In the genomic region with DNA sequence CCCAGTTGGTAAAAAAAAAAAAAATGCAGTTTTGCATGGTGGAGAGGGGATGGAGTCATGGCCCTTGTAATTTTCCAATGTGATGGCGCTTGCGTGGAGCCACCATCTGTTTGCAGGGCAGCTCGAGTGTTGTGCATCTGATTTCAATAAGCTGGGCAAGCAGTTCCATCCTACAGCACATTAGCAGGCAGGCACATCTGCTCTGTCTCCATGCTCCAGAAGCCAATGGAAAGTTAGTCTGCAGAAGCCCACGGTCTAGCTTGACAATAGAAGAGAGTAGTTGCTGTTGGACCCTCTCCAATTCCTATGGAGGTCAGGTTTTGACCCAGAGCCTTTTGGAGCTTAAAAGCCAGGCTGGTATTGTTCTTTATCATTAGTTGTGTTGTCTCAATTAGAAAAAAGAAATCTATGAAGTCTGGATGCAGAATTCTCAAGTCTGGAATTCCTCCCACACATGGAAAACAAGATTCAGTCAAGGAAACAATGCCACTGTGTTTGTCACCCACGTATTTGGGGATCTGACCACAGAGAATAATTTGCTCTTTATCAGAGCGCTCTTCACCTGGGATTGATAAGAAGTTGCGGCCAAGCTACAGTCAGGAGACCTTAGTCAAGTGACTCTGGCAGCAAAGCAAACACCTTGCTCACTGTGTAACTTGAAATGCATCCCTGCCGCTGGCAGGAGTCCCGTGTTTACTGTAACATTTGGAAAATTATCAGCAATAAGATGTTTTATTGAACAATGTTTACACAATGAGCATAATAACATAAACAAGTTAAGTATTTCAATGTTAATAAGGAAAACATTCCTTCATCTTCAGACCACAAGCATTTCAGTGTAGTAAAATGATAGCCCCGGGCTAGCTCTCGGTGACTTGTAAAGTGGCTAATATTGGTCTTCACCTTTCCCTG, we compare ENCODE assay signal across 17 cellular contexts. TPM values are rescaled to one million over a fixed set of nuclear protein-coding genes. Genes with fewer than 3 reads are reported as not detected.
DNase-seq lines count a peak whose midpoint lies in the region; ATAC-seq, FAIRE-seq and TF ChIP-seq lines count a peak whose summit lies in the region.
"Had no signal": no experiment of that assay in that cellular context is flagged by ENCODE, and none has a peak within 500 bp of the region (broad histone marks: within the 10 kb centered on the region; RNA-seq: fewer than 3 reads in every experiment).

No MANE protein-coding gene starts in this region.

- FAIRE-seq in kidney (lab: Jason Lieb, UNC): no peak
- FAIRE-seq: GM12891, HTR-8/SVneo, keratinocyte had no signal

- CTCF ChIA-PET in activated naive CD4-positive, alpha-beta T cell treated with anti-CD3 and anti-CD28 coated beads for 36 hours (lab: Charles Lee): no interaction called here

- peaks cover 37% of the 10 kb centered on the region for H3K4me1 Mint-ChIP-seq in glutamatergic neuron (ENCODE audit: low read depth, unreplicated experiment)
- H3K4me1 Mint-ChIP-seq in activated naive CD4-positive, alpha-beta T cell treated with anti-CD3 and anti-CD28 coated beads for 36 hours (ENCODE audit: low read depth): no peaks in the 10 kb centered on the region
- H3K4me1 Mint-ChIP-seq: activated naive CD4-positive, alpha-beta T cell treated with anti-CD3 and anti-CD28 coated beads, Interleukin-2, amount 50 U/mL, for 24 hours had no signal

- no peak for TF ChIP-seq CTCF in LNCaP clone FGC (IDR thresholded peaks at IDR 0.05; ENCODE audit: control insufficient read depth, extremely low read depth, insufficient read depth)
- no peak for TF ChIP-seq CTCF in glutamatergic neuron (IDR thresholded peaks at IDR 0.05; ENCODE audit: partially characterized antibody, unreplicated experiment)
- TF ChIP-seq CTCF in kidney (IDR thresholded peaks at IDR 0.05; ENCODE audit: borderline replicate concordance, extremely low read depth, insufficient read depth): no peak

- H3K4me3 ChIP-seq in LNCaP clone FGC (ENCODE audit: low read depth, low read length): no peak overlapping the region
- H3K4me3 ChIP-seq in kidney (ENCODE audit: low read length in 2 of 2): no peak overlapping the region
- H3K4me3 ChIP-seq: breast epithelium, SK-N-MC, suprapubic skin had no signal

- no peaks in the 10 kb centered on the region for H3K36me3 ChIP-seq in kidney (ENCODE audit: control insufficient read depth in 1 of 2, insufficient read depth in 2 of 2, low read length in 2 of 2)
- H3K36me3 ChIP-seq: breast epithelium, suprapubic skin had no signal

- no peak overlapping the region for H3K27ac ChIP-seq in kidney (ENCODE audit: low read depth in 2 of 2, low read length in 2 of 2)
- H3K27ac ChIP-seq: breast epithelium, SK-N-MC, suprapubic skin had no signal

- H3K4me1 ChIP-seq in kidney (ENCODE audit: control insufficient read depth in 1 of 2, insufficient read depth in 1 of 2, low read depth in 1 of 2, low read length in 2 of 2): peaks cover 0 to 5% of the 10 kb centered on the region in 2 donors

- no peak overlapping the region for H3K9ac ChIP-seq in kidney (ENCODE audit: low read length in 2 of 2)

- peaks cover 6% of the 10 kb centered on the region for H3K9me3 Mint-ChIP-seq in glutamatergic neuron (ENCODE audit: unreplicated experiment)
- no peaks in the 10 kb centered on the region for H3K9me3 Mint-ChIP-seq in activated naive CD4-positive, alpha-beta T cell treated with anti-CD3 and anti-CD28 coated beads for 36 hours
- H3K9me3 Mint-ChIP-seq: activated naive CD4-positive, alpha-beta T cell treated with anti-CD3 and anti-CD28 coated beads, Interleukin-2, amount 50 U/mL, for 24 hours; WTC11 had no signal

- peak overlapping the region; percentile 67 for H3K4me3 Mint-ChIP-seq in glutamatergic neuron (ENCODE audit: unreplicated experiment)
- H3K4me3 Mint-ChIP-seq in activated naive CD4-positive, alpha-beta T cell treated with anti-CD3 and anti-CD28 coated beads for 36 hours: no peak overlapping the region
- H3K4me3 Mint-ChIP-seq: activated naive CD4-positive, alpha-beta T cell treated with anti-CD3 and anti-CD28 coated beads, Interleukin-2, amount 50 U/mL, for 24 hours; WTC11 had no signal

- peaks cover 5% of the 10 kb centered on the region for H3K27me3 Mint-ChIP-seq in glutamatergic neuron (ENCODE audit: unreplicated experiment)
- no peaks in the 10 kb centered on the region for H3K27me3 Mint-ChIP-seq in activated naive CD4-positive, alpha-beta T cell treated with anti-CD3 and anti-CD28 coated beads for 36 hours (ENCODE audit: low read depth)

- DNase-seq in COR-L47 (lab: John Stamatoyannopoulos, UW) (peak; percentile 58), LNCaP clone FGC (ENCODE audit: low read depth) (peak; percentile 96), NCI-H82 treated with DMSO at 0.1 percent for 48 hours (lab: John Stamatoyannopoulos, UW; ENCODE audit: unreplicated experiment) (peak; percentile 56), glutamatergic neuron (peak; percentile 49), C1 segment of cervical spinal cord (lab: John Stamatoyannopoulos, UW) (no peak), kidney (no peak)
- DNase-seq in activated naive CD4-positive, alpha-beta T cell treated with anti-CD3 and anti-CD28 coated beads for 36 hours: no peak

- intact Hi-C loops in kidney (cut with DNase I): no loop called here
- intact Hi-C loops in activated naive CD4-positive, alpha-beta T cell treated with anti-CD3 and anti-CD28 coated beads for 36 hours (cut with micrococcal nuclease): no loop called here

- peak overlapping the region; percentile 79 for H3K27ac Mint-ChIP-seq in glutamatergic neuron (ENCODE audit: unreplicated experiment)
- H3K27ac Mint-ChIP-seq in activated naive CD4-positive, alpha-beta T cell treated with anti-CD3 and anti-CD28 coated beads for 36 hours: no peak overlapping the region
- H3K27ac Mint-ChIP-seq: activated naive CD4-positive, alpha-beta T cell treated with anti-CD3 and anti-CD28 coated beads, Interleukin-2, amount 50 U/mL, for 24 hours; WTC11 had no signal

- no peaks in the 10 kb centered on the region for H3K36me3 Mint-ChIP-seq in glutamatergic neuron (ENCODE audit: unreplicated experiment)
- H3K36me3 Mint-ChIP-seq in activated naive CD4-positive, alpha-beta T cell treated with anti-CD3 and anti-CD28 coated beads for 36 hours (ENCODE audit: low read depth): no peaks in the 10 kb centered on the region
- H3K36me3 Mint-ChIP-seq: activated naive CD4-positive, alpha-beta T cell treated with anti-CD3 and anti-CD28 coated beads, Interleukin-2, amount 50 U/mL, for 24 hours; WTC11 had no signal

- H3K9me3 ChIP-seq in kidney (ENCODE audit: control insufficient read depth in 1 of 2, low read length in 2 of 2): no peaks in the 10 kb centered on the region
- H3K9me3 ChIP-seq: breast epithelium, suprapubic skin had no signal

- no peak for ATAC-seq in GM18498 (IDR thresholded peaks at IDR 0.05; ENCODE audit: unreplicated experiment)
- ATAC-seq: WTC11 had no signal

RNA-seq across cellular contexts. Expression of gene NGF, which starts 20.7 kb away (rescaled TPM):
- total RNA-seq in glutamatergic neuron (ENCODE audit: unreplicated experiment) (0.83 TPM), kidney (1.2 TPM)
- polyA plus RNA-seq in kidney (ENCODE audit: insufficient read depth, low read depth, low replicate concordance): 6.0 TPM
- total RNA-seq in activated naive CD4-positive, alpha-beta T cell treated with anti-CD3 and anti-CD28 coated beads for 36 hours: not detected
- total RNA-seq: pulmonary artery endothelial cell had no signal

Comparison
In these comparisons a context has a peak if more than half of its experiments do, and no peak if none do; other contexts are left out.
1. DNase-seq: peak in COR-L47 (single experiment), LNCaP clone FGC (single experiment), NCI-H82 treated with DMSO at 0.1 percent for 48 hours (single experiment) and glutamatergic neuron (single experiment); none in C1 segment of cervical spinal cord (0 of 14), kidney (single experiment) and activated naive CD4-positive, alpha-beta T cell treated with anti-CD3 and anti-CD28 coated beads for 36 hours (single experiment).